Comparison of ENCODE assay signal across 26 cellular contexts in genomic region chr22:26210390-26210789, GRCh38. TPM values are rescaled to one million over a fixed set of nuclear protein-coding genes. Genes with fewer than 3 reads are reported as not detected.
"Had no signal": no experiment of that assay in that cellular context is flagged by ENCODE, and none has a peak within 500 bp of the region (broad histone marks: within the 10 kb centered on the region; RNA-seq: fewer than 3 reads in every experiment).

No MANE protein-coding gene starts in this region.

- H3K27ac ChIP-seq: esophagus squamous epithelium, heart right ventricle, left lung, parathyroid adenoma, right atrium auricular region, tibial artery had no signal

- DNase-seq: cortex of kidney; effector memory CD8-positive, alpha-beta T cell; erythroblast; esophagus squamous epithelium; foreskin melanocyte; glutamatergic neuron; heart right ventricle; hippocampal formation; left cardiac atrium; left lung; mesenchymal stem cell; mucosa of descending colon; naive B cell; stimulated activated CD4-positive, alpha-beta T cell treated with anti-CD3 and anti-CD28 coated beads, Interleukin-2, amount 100 ng/mL, for 24 hours; stimulated activated CD4-positive, alpha-beta T cell treated with anti-CD3 and anti-CD28 coated beads, Interleukin-4, amount 100 ng/mL, for 24 hours; stimulated activated naive CD8-positive, alpha-beta T cell treated with anti-CD3 and anti-CD28 coated beads, Interleukin-15, amount 100 ng/mL, for 72 hours; tibial artery had no signal

- ATAC-seq: effector memory CD8-positive, alpha-beta T cell; heart right ventricle; left cardiac atrium; left lung; mucosa of descending colon; natural killer cell treated with Interleukin-12 subunit alpha and Interleukin-12 subunit beta and Interleukin-15 and Interleukin-18, amount 100 ng/mL, for 72 hours; sciatic nerve; stimulated activated memory B cell treated with anti-CD40 and anti-IgM and Interleukin-4, amounts not matched to agents 10 μg/mL and 1 μg/mL and 100 μg/mL, for 72 hours; stimulated activated naive CD8-positive, alpha-beta T cell treated with anti-CD3 and anti-CD28 coated beads, Interleukin-15, amount 100 ng/mL, for 72 hours had no signal

- H3K9me3 ChIP-seq: esophagus squamous epithelium, mucosa of descending colon, right atrium auricular region, tibial artery had no signal

- H3K36me3 ChIP-seq: esophagus squamous epithelium, heart right ventricle, left lung, right atrium auricular region, tibial artery had no signal

- H3K4me3 ChIP-seq: esophagus squamous epithelium, heart right ventricle, left lung, mucosa of descending colon, right atrium auricular region, tibial artery had no signal

- H3K4me1 ChIP-seq: esophagus squamous epithelium, heart right ventricle, left lung, parathyroid adenoma, right atrium auricular region, tibial artery had no signal

- H3K27me3 ChIP-seq: right atrium auricular region had no signal

RNA-seq across cellular contexts. Expression of gene SEZ6L, which starts 41.1 kb away (rescaled TPM):
- total RNA-seq: dermis microvascular lymphatic vessel endothelial cell; kidney epithelial cell; lung microvascular endothelial cell; natural killer cell treated with Interleukin-12 subunit alpha and Interleukin-12 subunit beta and Interleukin-15 and Interleukin-18, amount 100 ng/mL, for 72 hours; osteoblast had no signal
